ENCODE assay signal across 26 cellular contexts in the genomic region with DNA sequence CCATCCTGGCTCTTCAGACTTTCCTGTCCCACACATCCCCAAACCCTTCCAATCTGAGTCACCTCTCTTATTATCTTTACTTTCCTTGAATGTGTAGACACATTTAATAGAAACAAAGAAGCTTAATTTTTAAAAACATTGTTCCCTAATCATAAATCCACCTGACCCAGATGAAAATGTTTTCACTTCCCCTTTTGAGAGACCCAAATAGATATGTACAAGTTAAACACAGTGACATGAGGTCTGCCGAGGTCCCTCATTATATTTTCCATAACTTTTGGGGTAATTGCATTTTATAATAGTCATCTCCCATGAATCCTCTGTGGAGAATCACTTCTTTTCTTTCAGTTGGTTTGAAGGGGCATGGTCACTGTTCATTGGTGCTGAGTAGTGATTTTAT.
A peak's percentile ranks its signal among the peaks of the same experiment; 100 is the strongest.
DNase-seq lines count a peak whose midpoint lies in the region; ATAC-seq and TF ChIP-seq lines count a peak whose summit lies in the region.
"Had no signal": no experiment of that assay in that cellular context is flagged by ENCODE, and none has a peak within 500 bp of the region (broad histone marks: within the 10 kb centered on the region; RNA-seq: fewer than 3 reads in every experiment).

No MANE protein-coding gene starts in this region.

- intact Hi-C loops in thyroid gland (cut with DNase I) = no loop called here

- no peak overlapping the region for H3K4me3 ChIP-seq in thyroid gland (replicated peaks in 1 of 3)
- H3K4me3 ChIP-seq in CD8-positive, alpha-beta memory T cell (ENCODE audit: low read length) = no peak overlapping the region
- H3K4me3 ChIP-seq: SJCRH30 had no signal

- H3K36me3 Mint-ChIP-seq in CD8-positive, alpha-beta memory T cell = no peaks in the 10 kb centered on the region
- H3K36me3 Mint-ChIP-seq: CD4-positive, alpha-beta memory T cell; IgD-negative memory B cell had no signal

- no peak for TF ChIP-seq CTCF in thyroid gland (IDR thresholded peaks at IDR 0.05)

- no peak for ATAC-seq in GM21576 (IDR thresholded peaks at IDR 0.05; ENCODE audit: unreplicated experiment)
- ATAC-seq: HCT116, SK-N-SH treated with all-trans-retinoic acid at 6 μM for 48 hours had no signal

- peaks cover 0 to 3% of the 10 kb centered on the region in 2 donors for H3K27me3 Mint-ChIP-seq in CD8-positive, alpha-beta memory T cell
- H3K27me3 Mint-ChIP-seq: IgD-negative memory B cell had no signal

- 80 to 82% methylated on average over 1 of the region's 1 CpG for WGBS in thyroid gland, 2 donors

- no peaks in the 10 kb centered on the region for H3K4me1 Mint-ChIP-seq in CD8-positive, alpha-beta memory T cell
- H3K4me1 Mint-ChIP-seq: CD4-positive, alpha-beta memory T cell had no signal

- H3K27me3 ChIP-seq in thyroid gland = no peaks in the 10 kb centered on the region
- H3K27me3 ChIP-seq in CD8-positive, alpha-beta memory T cell (ENCODE audit: insufficient read depth, low read length, poor library complexity, severe bottlenecking) = no peaks in the 10 kb centered on the region
- H3K27me3 ChIP-seq: SJCRH30 had no signal

- no peak for TF ChIP-seq POLR2A in thyroid gland (IDR thresholded peaks at IDR 0.05)

- CTCF ChIA-PET in CD8-positive, alpha-beta memory T cell (lab: Charles Lee) = no interaction called here

- no peaks in the 10 kb centered on the region for H3K36me3 ChIP-seq in thyroid gland
- no peaks in the 10 kb centered on the region for H3K36me3 ChIP-seq in CD8-positive, alpha-beta memory T cell (ENCODE audit: insufficient read depth, low read length)
- H3K36me3 ChIP-seq: SJCRH30 had no signal

- no peak overlapping the region for H3K27ac ChIP-seq in thyroid gland
- no peak overlapping the region for H3K27ac ChIP-seq in CD8-positive, alpha-beta memory T cell (ENCODE audit: low read depth, low read length)
- H3K27ac ChIP-seq: HL-60, KMS-11, SJCRH30 had no signal

- H3K4me3 Mint-ChIP-seq in CD8-positive, alpha-beta memory T cell = no peak overlapping the region
- H3K4me3 Mint-ChIP-seq: CD4-positive, alpha-beta memory T cell had no signal

- H3K4me1 ChIP-seq in thyroid gland = no peaks in the 10 kb centered on the region
- no peaks in the 10 kb centered on the region for H3K4me1 ChIP-seq in CD8-positive, alpha-beta memory T cell (ENCODE audit: insufficient read depth, low read length)
- H3K4me1 ChIP-seq: SJCRH30 had no signal

- POLR2A ChIA-PET in CD8-positive, alpha-beta memory T cell (lab: Charles Lee) = no interaction called here

- peak overlapping the region in 1 of 8 donors; percentile 43 for H3K27ac Mint-ChIP-seq in CD8-positive, alpha-beta memory T cell
- H3K27ac Mint-ChIP-seq: CD4-positive, alpha-beta memory T cell; IgD-negative memory B cell had no signal

- peaks cover 0 to 5% (median 4%) of the 10 kb centered on the region in 5 donors for H3K9me3 Mint-ChIP-seq in CD8-positive, alpha-beta memory T cell

- DNase-seq in NOMO-1 treated with DMSO at 0.1 percent for 48 hours (lab: John Stamatoyannopoulos, UW; ENCODE audit: unreplicated experiment) = peak; percentile 8
- DNase-seq in NOMO-1 treated with dmso at 0.1 percent for 144 hours (lab: John Stamatoyannopoulos, UW; ENCODE audit: unreplicated experiment) = no peak
- peak; percentile 9 for DNase-seq in MV-4-11 (lab: John Stamatoyannopoulos, UW)
- DNase-seq in germinal center (ENCODE audit: low spot score) = peak; percentile 14
- no peak for DNase-seq in thyroid gland
- no peak for DNase-seq in CD8-positive, alpha-beta memory T cell
- no peak for DNase-seq in activated naive CD4-positive, alpha-beta T cell treated with anti-CD3 and anti-CD28 coated beads, Interleukin-2, amount 50 U/mL, for 16 hours
- DNase-seq: 8988T; ACHN; C1 segment of cervical spinal cord; Calu3; CD4-positive, alpha-beta memory T cell; DMS79 treated with DMSO at 0.1 percent for 48 hours; NCI-H1694; NCI-H2029 treated with DMSO at 0.1 percent for 48 hours; NCI-H2227 treated with DMSO at 0.1 percent for 48 hours; NCI-H510A; NCI-H69; SJCRH30; T-helper 2 cell had no signal

- H3K9me3 ChIP-seq in thyroid gland = no peaks in the 10 kb centered on the region
- no peaks in the 10 kb centered on the region for H3K9me3 ChIP-seq in CD8-positive, alpha-beta memory T cell (ENCODE audit: low read length)
- H3K9me3 ChIP-seq: SJCRH30 had no signal

Comparison
In these comparisons a context has a peak if more than half of its experiments do, and no peak if none do; other contexts are left out.
1. DNase-seq: peak in NOMO-1 treated with DMSO at 0.1 percent for 48 hours (single experiment), MV-4-11 (single experiment) and germinal center (single experiment); none in NOMO-1 treated with dmso at 0.1 percent for 144 hours (single experiment), thyroid gland (0 of 2), CD8-positive, alpha-beta memory T cell (0 of 5) and activated naive CD4-positive, alpha-beta T cell treated with anti-CD3 and anti-CD28 coated beads, Interleukin-2, amount 50 U/mL, for 16 hours (single experiment).